Comparison of ENCODE assay signal across 14 cellular contexts in genomic region chr5:180097163-180097894, GRCh38. TPM values are rescaled to one million over a fixed set of nuclear protein-coding genes. Genes with fewer than 3 reads are reported as not detected.
DNase-seq lines count a peak whose midpoint lies in the region; ATAC-seq and TF ChIP-seq lines count a peak whose summit lies in the region.
"Had no signal": no experiment of that assay in that cellular context is flagged by ENCODE, and none has a peak within 500 bp of the region (broad histone marks: within the 10 kb centered on the region; RNA-seq: fewer than 3 reads in every experiment).

No MANE protein-coding gene starts in this region.

- H3K27ac Mint-ChIP-seq in GM23338 (no peak overlapping the region), neural progenitor cell (no peak overlapping the region)
- H3K27ac Mint-ChIP-seq: CD8-positive, alpha-beta memory T cell had no signal

- H2AK5ac ChIP-seq in IMR-90 (ENCODE audit: low read depth, low read length), result no peak overlapping the region

- H3K36me3 Mint-ChIP-seq in GM23338 (ENCODE audit: low read depth), result no peaks in the 10 kb centered on the region; the same call in 2 of the 3 replicates
- H3K36me3 Mint-ChIP-seq in neural progenitor cell, result no peaks in the 10 kb centered on the region
- H3K36me3 Mint-ChIP-seq: CD8-positive, alpha-beta memory T cell had no signal

- H2BK15ac ChIP-seq in IMR-90 (ENCODE audit: low read depth, low read length), result no peak overlapping the region

- no peak for TF ChIP-seq RAD21 in IMR-90 (IDR thresholded peaks at IDR 0.05; ENCODE audit: low read length)

- no peak for TF ChIP-seq POLR2A in IMR-90 (IDR thresholded peaks at IDR 0.05; ENCODE audit: low read depth, low read length)

- H3K4me3 Mint-ChIP-seq in GM23338 (no peak overlapping the region), neural progenitor cell (peak overlapping the region; percentile 5)
- H3K4me3 Mint-ChIP-seq: CD8-positive, alpha-beta memory T cell had no signal

- in situ Hi-C loops in IMR-90 (cut with MboI; ENCODE audit: low sequenced_read_pairs), result no loop called here

- H3K4me2 ChIP-seq in GM23338 (no peak overlapping the region), IMR-90 (ENCODE audit: low read depth, low read length) (no peak overlapping the region), neural progenitor cell (no peak overlapping the region)

- no peaks in the 10 kb centered on the region for H3K36me3 ChIP-seq in GM23338 (ENCODE audit: insufficient read depth)
- H3K36me3 ChIP-seq in IMR-90 (ENCODE audit: control insufficient read depth, insufficient read depth, low read length), result no peaks in the 10 kb centered on the region
- H3K36me3 ChIP-seq in neural progenitor cell, result no peaks in the 10 kb centered on the region
- H3K36me3 ChIP-seq: BE2C had no signal

- peak overlapping the region; percentile 55 for H2AK9ac ChIP-seq in IMR-90 (replicated peaks; ENCODE audit: low read depth, low read length, poor library complexity)

- H3F3A ChIP-seq in GM23338 (replicated peaks; ENCODE audit: low read depth) (no peaks in the 10 kb centered on the region), neural progenitor cell (ENCODE audit: low read depth) (no peaks in the 10 kb centered on the region)

- H3K9me1 ChIP-seq in IMR-90 (ENCODE audit: insufficient read depth, low read length), result no peaks in the 10 kb centered on the region

- no peak overlapping the region for H2BK20ac ChIP-seq in IMR-90 (ENCODE audit: low read depth, low read length)

- 69% methylated on average over 4 of the region's 11 CpGs; no CpG with 5 or more reads in 1 of the 2 experiments for WGBS in IMR-90 (ENCODE audit: extremely low coverage in 2 of 2, insufficient read length in 1 of 2), 2 experiments

- CTCF ChIA-PET in IMR-90 (lab: Yijun Ruan, JAX), result no interaction called here

- H4K20me1 ChIP-seq in GM23338 (replicated peaks; ENCODE audit: insufficient read depth) (no peaks in the 10 kb centered on the region), IMR-90 (ENCODE audit: insufficient read depth, low read length) (no peaks in the 10 kb centered on the region; the same call in 1 of the 2 replicates), neural progenitor cell (ENCODE audit: low read depth) (no peaks in the 10 kb centered on the region)

- peaks cover 3% of the 10 kb centered on the region for H3K27me3 Mint-ChIP-seq in GM23338 (ENCODE audit: insufficient read depth, low read depth, poor library complexity)
- H3K27me3 Mint-ChIP-seq in neural progenitor cell (ENCODE audit: insufficient read depth, low read depth), result peaks cover 10% of the 10 kb centered on the region

- 0 out of 3 replicates have a peak, but pooled peaks cover 2% of the 10 kb centered on the region for H3K4me1 Mint-ChIP-seq in GM23338
- H3K4me1 Mint-ChIP-seq in neural progenitor cell, result peaks cover under 1% of the 10 kb centered on the region

- no peaks in the 10 kb centered on the region for H3K4me1 ChIP-seq in GM23338 (ENCODE audit: insufficient read depth)
- no peaks in the 10 kb centered on the region for H3K4me1 ChIP-seq in IMR-90 (ENCODE audit: control insufficient read depth, insufficient read depth, low read length)
- H3K4me1 ChIP-seq in neural progenitor cell, result no peaks in the 10 kb centered on the region
- H3K4me1 ChIP-seq: BE2C had no signal

- no peak overlapping the region for H3K27ac ChIP-seq in GM23338 (ENCODE audit: low read depth)
- no peak overlapping the region for H3K27ac ChIP-seq in IMR-90 (ENCODE audit: insufficient read depth, low read length)
- H3K27ac ChIP-seq in neural progenitor cell, result no peak overlapping the region
- H3K27ac ChIP-seq: GM23248 had no signal

- no peak overlapping the region for H4K5ac ChIP-seq in IMR-90 (ENCODE audit: low read depth, low read length)

- H2BK120ac ChIP-seq in IMR-90 (ENCODE audit: low read depth, low read length), result no peak overlapping the region

- dilution Hi-C loops in IMR-90 (cut with HindIII; ENCODE audit: low sequenced_read_pairs, unreplicated experiment), result no loop called here

- H4K91ac ChIP-seq in IMR-90 (ENCODE audit: insufficient read depth, low read depth, low read length), result no peak overlapping the region

- H3K18ac ChIP-seq in IMR-90 (ENCODE audit: low read depth, low read length), result no peak overlapping the region

- H3K14ac ChIP-seq in IMR-90 (replicated peaks; ENCODE audit: low read depth, low read length), result no peak overlapping the region

- H3K9me2 ChIP-seq in GM23338 (ENCODE audit: insufficient read depth), result no peaks in the 10 kb centered on the region

- TF ChIP-seq CTCF in GM23338 (conservative IDR thresholded peaks at IDR 0.05; ENCODE audit: low read depth in 2 of 2), result 0 out of 4 replicates have a peak, but pooled peaks of 1 of the 2 experiments have one; percentile 7
- TF ChIP-seq CTCF in IMR-90 (conservative IDR thresholded peaks at IDR 0.05; ENCODE audit: low read depth, low read length), result no peak
- TF ChIP-seq CTCF in neural progenitor cell (IDR thresholded peaks at IDR 0.05), result no peak

- no peak overlapping the region for H3K56ac ChIP-seq in IMR-90 (ENCODE audit: extremely low read depth, insufficient read depth, low read length)

- intact Hi-C loops in IMR-90 (cut with micrococcal nuclease), result no loop called here

- H3K4me3 ChIP-seq in GM23338 (no peak overlapping the region), IMR-90 (ENCODE audit: insufficient read depth, low read depth, low read length) (no peak overlapping the region), neural progenitor cell (no peak overlapping the region)
- H3K4me3 ChIP-seq: GM23248 had no signal

- H3K27me3 ChIP-seq in GM23338 (ENCODE audit: insufficient read depth) (no peaks in the 10 kb centered on the region), IMR-90 (ENCODE audit: control insufficient read depth, insufficient read depth, low read length) (peaks cover 4% of the 10 kb centered on the region; the same call in 1 of the 2 replicates), neural progenitor cell (no peaks in the 10 kb centered on the region)
- H3K27me3 ChIP-seq: BE2C had no signal

- H2BK5ac ChIP-seq in IMR-90 (ENCODE audit: low read depth, low read length, poor library complexity, severe bottlenecking), result no peak overlapping the region

- no peak overlapping the region for H3K9ac ChIP-seq in IMR-90 (ENCODE audit: low read depth, low read length)
- H3K9ac ChIP-seq in neural progenitor cell, result no peak overlapping the region
- H3K9ac ChIP-seq: GM23248 had no signal

- no peaks in the 10 kb centered on the region for H3K79me1 ChIP-seq in IMR-90 (ENCODE audit: low read depth in 1 of 2, low read length in 2 of 2)

- no peak overlapping the region for H4K8ac ChIP-seq in IMR-90 (ENCODE audit: low read depth in 2 of 2, low read length in 2 of 2)

- H3K9me3 Mint-ChIP-seq in GM23338 (no peaks in the 10 kb centered on the region; the same call in 2 of the 3 replicates), neural progenitor cell (peaks cover 2% of the 10 kb centered on the region)
- H3K9me3 Mint-ChIP-seq: CD8-positive, alpha-beta memory T cell had no signal

- H2AFZ ChIP-seq in GM23338, result no peak overlapping the region
- no peak overlapping the region for H2AFZ ChIP-seq in IMR-90 (replicated peaks; ENCODE audit: low read length, poor library complexity)
- H2AFZ ChIP-seq in neural progenitor cell (replicated peaks), result no peak overlapping the region
- H2AFZ ChIP-seq: GM23248 had no signal

- H3K79me2 ChIP-seq in GM23338 (replicated peaks; ENCODE audit: insufficient read depth) (no peaks in the 10 kb centered on the region), neural progenitor cell (ENCODE audit: low read depth) (no peaks in the 10 kb centered on the region)

- no TSS peak for BruUV-seq in IMR-90 (replicated peaks; lab: Mats Ljungman, UMichigan)

- DNase-seq in GM23338 (ENCODE audit: low spot score) (no peak), IMR-90 (no peak), neural progenitor cell (ENCODE audit: low spot score) (no peak), occipital lobe (lab: John Stamatoyannopoulos, UW) (no peak), NCI-H446 treated with DMSO at 0.1 percent for 48 hours (lab: John Stamatoyannopoulos, UW) (no peak), NCI-H1105 (lab: John Stamatoyannopoulos, UW) (no peak)
- DNase-seq: BE2C; CD8-positive, alpha-beta memory T cell; GF-D8; GM23248; NCI-H1417 treated with DMSO at 0.1 percent for 48 hours; NCI-H2029; NCI-H524 treated with DMSO at 0.1 percent for 48 hours had no signal

- ATAC-seq in GM23338 (peak; percentile 81), IMR-90 (ENCODE audit: low read depth) (no peak), esophagus mucosa (peak; percentile 14)

- H3K9me3 ChIP-seq in IMR-90 (ENCODE audit: control insufficient read depth, insufficient read depth, low read length), result peaks cover 3% of the 10 kb centered on the region; the same call in 1 of the 2 replicates
- no peaks in the 10 kb centered on the region for H3K9me3 ChIP-seq in neural progenitor cell (ENCODE audit: low read depth)
- H3K9me3 ChIP-seq: BE2C had no signal

- no peak overlapping the region for H3K23ac ChIP-seq in IMR-90 (ENCODE audit: low read depth, low read length)

- no peak overlapping the region for H3K4ac ChIP-seq in IMR-90 (ENCODE audit: low read depth, low read length)

- POLR2A ChIA-PET in IMR-90 (lab: Charles Lee; ENCODE audit: unreplicated experiment), result no interaction called here

TF ChIP-seq in GM23338, 12 proteins besides CTCF, POLR2A, EP300 and RAD21:
- no peak for TF ChIP-seq STAT1 (IDR thresholded peaks at IDR 0.05; ENCODE audit: unreplicated experiment)
- no peak for TF ChIP-seq JUNB (IDR thresholded peaks at IDR 0.05; ENCODE audit: unreplicated experiment)

TF ChIP-seq in IMR-90, 13 proteins besides CTCF, POLR2A, EP300 and RAD21 (continues in another document):
- TF ChIP-seq SMC3 (IDR thresholded peaks at IDR 0.05; ENCODE audit: low read depth, low read length), result no peak
- TF ChIP-seq ELK1 (IDR thresholded peaks at IDR 0.05; ENCODE audit: borderline replicate concordance, low read depth, low read length), result no peak
- TF ChIP-seq CEBPB (IDR thresholded peaks at IDR 0.05; ENCODE audit: low read depth, low read length), result no peak
- no peak for TF ChIP-seq MXI1 (IDR thresholded peaks at IDR 0.05; ENCODE audit: borderline replicate concordance, low read depth, low read length)

RNA-seq across cellular contexts. Expression of gene RNF130, which starts 25.8 kb away (rescaled TPM):
- 65.1 and 97.3 TPM in 2 replicates for total RNA-seq in GM23338 (2014; rRNA removed; shearing (Covaris generic))
- polyA plus RNA-seq in GM23338 (2016; fragmentation: Nextera tagmentation; extraction: Ambion mirVana), result 55.1 and 60.1 TPM in 2 replicates
- total RNA-seq in IMR-90 (2012; rRNA removed), result 12.5 and 12.9 TPM in 2 replicates
- polyA plus RNA-seq in IMR-90 (2012; rRNA removed), result 18.5 and 21.7 TPM in 2 replicates
- 13.6 and 14.2 TPM in 2 replicates for polyA plus RNA-seq in IMR-90 (2012; cell fraction: cytosol; rRNA removed)
- polyA plus RNA-seq in IMR-90 (2012; cell fraction: nucleus; rRNA removed; ENCODE audit: low replicate concordance), result 6.1 and 22.1 TPM in 2 replicates
- 13.7 TPM for total RNA-seq in esophagus mucosa
- 183 and 185 TPM in 2 replicates for total RNA-seq in neural progenitor cell (ENCODE audit: low replicate concordance)
- total RNA-seq in occipital lobe, result 78.0 TPM
